In the genomic region with DNA sequence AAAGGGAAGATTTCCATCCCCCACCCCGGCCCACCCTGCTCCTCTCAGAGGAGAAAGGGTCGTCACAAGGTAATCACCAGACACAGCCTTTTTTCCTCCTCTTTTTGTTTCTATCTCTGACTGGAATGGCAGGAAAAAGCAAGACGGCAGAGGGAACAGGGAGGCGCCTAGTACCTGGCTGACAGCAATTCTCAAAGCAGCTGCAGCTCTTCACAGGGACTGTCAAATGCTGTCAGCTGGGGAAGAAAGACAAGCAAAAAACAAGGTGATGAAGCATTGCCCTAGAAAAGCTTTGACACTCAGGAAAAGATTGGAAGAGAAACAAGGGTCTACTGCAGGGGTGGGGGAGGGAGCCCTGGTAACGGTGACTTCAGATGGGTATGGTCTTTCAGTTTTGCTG, we compare ENCODE assay signal across 33 cellular contexts.
"Had no signal": no experiment of that assay in that cellular context is flagged by ENCODE, and none has a peak within 500 bp of the region (broad histone marks: within the 10 kb centered on the region; RNA-seq: fewer than 3 reads in every experiment).

No MANE protein-coding gene starts in this region.

- H3K4me1 ChIP-seq: Peyer's patch, SJSA1 had no signal

- H3K4me1 Mint-ChIP-seq: activated CD8-positive, alpha-beta memory T cell treated with anti-CD3 and anti-CD28 coated beads, Interleukin-2, amount 10 ng/mL, durations not matched to agents 7 days and 5 days; activated naive CD8-positive, alpha-beta T cell treated with anti-CD3 and anti-CD28 coated beads for 36 hours; activated T-helper 17 cell treated with anti-CD3 and anti-CD28 coated beads, Interleukin-2, amount 50 U/mL, for 72 hours had no signal

- H3K27me3 ChIP-seq: Peyer's patch, SJSA1 had no signal

- H3K27me3 Mint-ChIP-seq: activated B cell treated with CpG ODN at 0.5 μM for 24 hours; activated CD4-positive, alpha-beta memory T cell treated with anti-CD3 and anti-CD28 coated beads for 36 hours; activated CD8-positive, alpha-beta memory T cell treated with anti-CD3 and anti-CD28 coated beads, Interleukin-2, amount 10 ng/mL, durations not matched to agents 7 days and 5 days; activated naive CD8-positive, alpha-beta T cell treated with anti-CD3 and anti-CD28 coated beads for 36 hours; activated T-helper 17 cell treated with anti-CD3 and anti-CD28 coated beads, Interleukin-2, amount 50 U/mL, for 72 hours had no signal

- H3K9me3 ChIP-seq: Peyer's patch, SJSA1, SK-N-SH had no signal

- H3K27ac Mint-ChIP-seq: activated B cell treated with CpG ODN at 0.5 μM for 24 hours; activated CD4-positive, alpha-beta memory T cell treated with anti-CD3 and anti-CD28 coated beads for 36 hours; activated CD8-positive, alpha-beta memory T cell treated with anti-CD3 and anti-CD28 coated beads, Interleukin-2, amount 10 ng/mL, durations not matched to agents 7 days and 5 days; activated naive CD8-positive, alpha-beta T cell treated with anti-CD3 and anti-CD28 coated beads for 36 hours; activated T-cell treated with anti-CD3 and anti-CD28 coated beads, Interleukin-2, amount 50 U/mL, for 72 hours; activated T-helper 17 cell treated with anti-CD3 and anti-CD28 coated beads, Interleukin-2, amount 50 U/mL, for 72 hours; T-helper 1 cell treated with Interleukin-12 subunit alpha and Interleukin-12 subunit beta and Interleukin-4 antibody, amounts not matched to agents 30 μg/mL and 1 μg/mL, for 36 hours; T-helper 2 cell treated with Interferon-gamma antibody and Interleukin-4, amounts not matched to agents 5 μg/mL and 100 μg/mL, for 36 hours had no signal

- H3K4me3 Mint-ChIP-seq: activated B cell treated with CpG ODN at 0.5 μM for 24 hours; activated CD4-positive, alpha-beta memory T cell treated with anti-CD3 and anti-CD28 coated beads for 36 hours; activated CD8-positive, alpha-beta memory T cell treated with anti-CD3 and anti-CD28 coated beads, Interleukin-2, amount 10 ng/mL, durations not matched to agents 7 days and 5 days; activated naive CD8-positive, alpha-beta T cell treated with anti-CD3 and anti-CD28 coated beads for 36 hours; activated T-cell treated with anti-CD3 and anti-CD28 coated beads, Interleukin-2, amount 50 U/mL, for 72 hours; activated T-helper 17 cell treated with anti-CD3 and anti-CD28 coated beads, Interleukin-2, amount 50 U/mL, for 72 hours; T-helper 1 cell treated with Interleukin-12 subunit alpha and Interleukin-12 subunit beta and Interleukin-4 antibody, amounts not matched to agents 30 μg/mL and 1 μg/mL, for 36 hours; T-helper 2 cell treated with Interferon-gamma antibody and Interleukin-4, amounts not matched to agents 5 μg/mL and 100 μg/mL, for 36 hours had no signal

- DNase-seq: activated B cell treated with CpG ODN at 0.5 μM for 24 hours; activated CD4-positive, alpha-beta memory T cell treated with anti-CD3 and anti-CD28 coated beads for 36 hours; activated CD4-positive, alpha-beta T cell treated with anti-CD3 and anti-CD28 coated beads for 4 hours; activated CD4-positive, alpha-beta T cell treated with anti-CD3 and anti-CD28 coated beads, Interleukin-2, amount 50 U/mL, for 1 hour; activated CD4-positive, CD25-positive, alpha-beta regulatory T cell treated with anti-CD3 and anti-CD28 coated beads, Interleukin-2, amount 50 U/mL, for 72 hours; activated effector memory CD4-positive, alpha-beta T cell treated with anti-CD3 and anti-CD28 coated beads, Interleukin-2, amount 50 U/mL, for 16 hours; activated naive CD4-positive, alpha-beta T cell; activated naive CD4-positive, alpha-beta T cell treated with anti-CD3 and anti-CD28 coated beads, Interleukin-2, amount 50 U/mL, for 16 hours; activated naive CD8-positive, alpha-beta T cell treated with anti-CD3 and anti-CD28 coated beads for 36 hours; activated T-cell treated with anti-CD3 and anti-CD28 coated beads, Interleukin-2, amount 50 U/mL, for 1 hour; activated T-cell treated with anti-CD3 and anti-CD28 coated beads, Interleukin-2, amount 50 U/mL, for 72 hours; amniotic stem cell; aorta; Karpas-422; KBM-7; NCI-H1105; NCI-H1417 treated with DMSO at 0.1 percent for 48 hours; NCI-H187 treated with DMSO at 0.1 percent for 48 hours; NCI-H2081; NCI-H226; NCI-H524 treated with DMSO at 0.1 percent for 48 hours; NCI-H748 treated with DMSO at 0.1 percent for 48 hours; NK-92 treated with Interleukin-12 subunit alpha and Interleukin-12 subunit beta, amount 100 ng/mL, for 24 hours; PC-3; Peyer's patch; RPMI8226; SHP77 treated with DMSO at 0.1 percent for 48 hours had no signal

- ATAC-seq: activated CD8-positive, alpha-beta memory T cell treated with anti-CD3 and anti-CD28 coated beads, Interleukin-2, amount 10 ng/mL, durations not matched to agents 7 days and 5 days; activated T-cell treated with anti-CD3 and anti-CD28 coated beads, Interleukin-2, amount 50 U/mL, for 72 hours; activated T-helper 17 cell treated with anti-CD3 and anti-CD28 coated beads, Interleukin-2, amount 50 U/mL, for 72 hours; PC-3 had no signal

- H3K4me3 ChIP-seq: Peyer's patch, SJSA1 had no signal

- H3K27ac ChIP-seq: Peyer's patch, SJSA1 had no signal

- H3K9me3 Mint-ChIP-seq: activated B cell treated with CpG ODN at 0.5 μM for 24 hours; activated CD4-positive, alpha-beta memory T cell treated with anti-CD3 and anti-CD28 coated beads for 36 hours; activated naive CD8-positive, alpha-beta T cell treated with anti-CD3 and anti-CD28 coated beads for 36 hours; activated T-cell treated with anti-CD3 and anti-CD28 coated beads, Interleukin-2, amount 50 U/mL, for 72 hours; activated T-helper 17 cell treated with anti-CD3 and anti-CD28 coated beads, Interleukin-2, amount 50 U/mL, for 72 hours; T-helper 1 cell treated with Interleukin-12 subunit alpha and Interleukin-12 subunit beta and Interleukin-4 antibody, amounts not matched to agents 30 μg/mL and 1 μg/mL, for 36 hours; T-helper 2 cell treated with Interferon-gamma antibody and Interleukin-4, amounts not matched to agents 5 μg/mL and 100 μg/mL, for 36 hours had no signal
